In the genomic region with DNA sequence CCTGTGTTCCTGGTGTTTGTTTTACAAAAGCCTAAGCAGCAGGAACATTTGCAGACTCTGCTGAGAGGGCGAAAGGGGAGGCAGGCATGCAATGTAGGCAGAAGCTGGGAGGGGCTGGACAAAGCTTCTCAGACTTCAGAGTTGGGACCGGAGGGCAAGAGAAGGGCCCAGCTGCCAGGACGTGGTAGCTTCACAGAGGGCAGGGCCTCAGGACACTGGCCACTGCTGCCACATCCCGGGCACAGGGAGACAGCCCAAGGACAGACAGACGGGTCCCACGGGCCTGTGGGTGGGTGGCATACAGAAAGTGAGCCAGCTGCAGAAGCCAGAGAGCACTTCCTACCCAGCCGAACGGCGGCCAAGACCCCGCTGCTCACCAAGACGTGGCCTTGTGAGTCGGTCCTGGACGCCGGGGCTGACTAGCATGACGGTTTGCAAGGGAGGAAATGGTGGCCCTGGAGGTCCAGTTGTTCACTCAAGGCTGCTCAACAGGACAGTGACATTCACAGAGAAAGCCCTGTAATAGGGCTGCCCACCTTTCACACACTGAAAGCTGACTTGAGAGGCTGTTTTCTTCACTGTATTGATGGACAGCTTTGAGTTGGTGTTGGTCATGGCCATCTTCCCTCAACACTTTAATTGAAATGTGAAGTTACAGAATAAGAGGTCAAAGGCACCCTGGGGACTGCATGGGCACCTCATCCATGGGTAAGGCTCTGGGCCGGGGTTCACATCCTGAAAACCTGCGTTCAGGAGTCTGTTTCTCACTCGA, we compare ENCODE assay signal across 27 cellular contexts. TPM values are rescaled to one million over a fixed set of nuclear protein-coding genes. Genes with fewer than 3 reads are reported as not detected.
A peak's percentile ranks its signal among the peaks of the same experiment; 100 is the strongest.
DNase-seq lines count a peak whose midpoint lies in the region; ATAC-seq and TF ChIP-seq lines count a peak whose summit lies in the region.
"Had no signal": no experiment of that assay in that cellular context is flagged by ENCODE, and none has a peak within 500 bp of the region (broad histone marks: within the 10 kb centered on the region; RNA-seq: fewer than 3 reads in every experiment).

No MANE protein-coding gene starts in this region.

- H3K4ac ChIP-seq in trophoblast cell (ENCODE audit: low read depth, low read length) (no peak overlapping the region), H9 (ENCODE audit: low read depth, low read length) (no peak overlapping the region)

- H4K91ac ChIP-seq in trophoblast cell (ENCODE audit: low read depth, low read length) (peak overlapping the region; percentile 39), H9 (ENCODE audit: insufficient read length, low read depth, low read length) (no peak overlapping the region)

- H4K20me1 ChIP-seq in BLaER1 treated with 17β-estradiol and CSF1 and Interleukin-3, amounts not matched to agents 10 nM and 100 nM: no peaks in the 10 kb centered on the region
- no peaks in the 10 kb centered on the region for H4K20me1 ChIP-seq in H9 (ENCODE audit: control insufficient read depth, insufficient read depth, insufficient read length)
- H4K20me1 ChIP-seq: BLaER1 had no signal

- TF ChIP-seq CTCF in RWPE2 (IDR thresholded peaks at IDR 0.05; ENCODE audit: poor library complexity, severe bottlenecking) (no peak), H9 (conservative IDR thresholded peaks at IDR 0.05) (no peak)

- peaks cover 10 to 18% of the 10 kb centered on the region in 2 experiments for H3K4me1 Mint-ChIP-seq in H9
- H3K4me1 Mint-ChIP-seq: activated naive CD4-positive, alpha-beta T cell treated with anti-CD3 and anti-CD28 coated beads, Interleukin-2, amount 10 ng/mL, durations not matched to agents 7 days and 5 days had no signal

- H3K27ac ChIP-seq in BLaER1 treated with 17β-estradiol and CSF1 and Interleukin-3, amounts not matched to agents 10 nM and 100 nM: peak overlapping the region in 5 of 11 experiments; percentile 6 to 48 (median 44); a peak in 4 of 22 replicates
- H3K27ac ChIP-seq in RWPE2 (ENCODE audit: poor library complexity, severe bottlenecking) (no peak overlapping the region), trophoblast cell (ENCODE audit: low read depth, low read length) (no peak overlapping the region), H9 (ENCODE audit: insufficient read length, low read depth, low read length) (no peak overlapping the region)
- H3K27ac ChIP-seq: BLaER1, neutrophil, Peyer's patch, psoas muscle, SJSA1, thyroid gland had no signal

- no peak overlapping the region for H3K4me3 ChIP-seq in BLaER1 treated with 17β-estradiol and CSF1 and Interleukin-3, amounts not matched to agents 10 nM and 100 nM
- H3K4me3 ChIP-seq in RWPE2 (ENCODE audit: severe bottlenecking) (no peak overlapping the region), trophoblast cell (ENCODE audit: low read depth, low read length) (no peak overlapping the region)
- H3K4me3 ChIP-seq: BLaER1, MG63, Peyer's patch, psoas muscle, SJSA1, thyroid gland had no signal

- H2BK5ac ChIP-seq in trophoblast cell (ENCODE audit: low read depth, low read length, poor library complexity) (peak overlapping the region; percentile 18), H9 (ENCODE audit: insufficient read length, low read length) (no peak overlapping the region)

- H2BK20ac ChIP-seq in H9 (ENCODE audit: low read depth, low read length, poor library complexity, severe bottlenecking): no peak overlapping the region

- WGBS in trophoblast cell (ENCODE audit: extremely low coverage, insufficient coverage, insufficient read length): no CpG with 5 or more reads among the region's 18 CpGs
- no CpG with 5 or more reads among the region's 18 CpGs for WGBS in H9 (ENCODE audit: extremely low coverage, insufficient read length, low lambda C conversion rate)

- H3K27ac Mint-ChIP-seq in H9: 0 out of 7 replicates have a peak overlapping the region, but pooled peaks of 1 of the 3 experiments have one; percentile 34
- H3K27ac Mint-ChIP-seq: activated CD8-positive, alpha-beta T cell treated with anti-CD3 and anti-CD28 coated beads, Interleukin-2, amount 10 ng/mL, durations not matched to agents 7 days and 5 days; activated naive CD4-positive, alpha-beta T cell treated with anti-CD3 and anti-CD28 coated beads, Interleukin-2, amount 10 ng/mL, durations not matched to agents 7 days and 5 days; brain had no signal

- peaks cover 11 to 51% (median 38%) of the 10 kb centered on the region in 10 experiments; a peak in 19 of 20 replicates for H3K4me1 ChIP-seq in BLaER1 treated with 17β-estradiol and CSF1 and Interleukin-3, amounts not matched to agents 10 nM and 100 nM
- peaks cover 2% of the 10 kb centered on the region for H3K4me1 ChIP-seq in RWPE2 (ENCODE audit: insufficient read depth, poor library complexity, severe bottlenecking)
- peaks cover 6 to 10% of the 10 kb centered on the region in 2 experiments for H3K4me1 ChIP-seq in trophoblast cell (ENCODE audit: control insufficient read depth in 1 of 2, insufficient read depth in 2 of 2, low read length in 2 of 2)
- H3K4me1 ChIP-seq in H9 (ENCODE audit: insufficient read depth, low read length): 0 out of 2 replicates have a peak, but pooled peaks cover 2% of the 10 kb centered on the region
- H3K4me1 ChIP-seq: psoas muscle, thyroid gland had no signal

- H2AFZ ChIP-seq in trophoblast cell (ENCODE audit: insufficient read depth, low read length, poor library complexity) (no peak overlapping the region), H9 (ENCODE audit: low read length) (no peak overlapping the region)

- no peaks in the 10 kb centered on the region for H3K9me3 ChIP-seq in BLaER1 treated with 17β-estradiol and CSF1 and Interleukin-3, amounts not matched to agents 10 nM and 100 nM (replicated peaks in 1 of 11)
- H3K9me3 ChIP-seq in RWPE2 (ENCODE audit: severe bottlenecking): no peaks in the 10 kb centered on the region
- H3K9me3 ChIP-seq in trophoblast cell (ENCODE audit: insufficient read depth, low read depth, low read length): peaks cover 2% of the 10 kb centered on the region
- H3K9me3 ChIP-seq in H9 (ENCODE audit: control insufficient read depth, low read depth, low read length): no peaks in the 10 kb centered on the region
- H3K9me3 ChIP-seq: BLaER1, MG63, neutrophil, Peyer's patch, psoas muscle, SJSA1, thyroid gland had no signal

- H3K36me3 Mint-ChIP-seq in H9 (ENCODE audit: insufficient read depth in 1 of 3, low read depth in 3 of 3): no peaks in the 10 kb centered on the region
- H3K36me3 Mint-ChIP-seq: activated naive CD4-positive, alpha-beta T cell treated with anti-CD3 and anti-CD28 coated beads, Interleukin-2, amount 10 ng/mL, durations not matched to agents 7 days and 5 days; brain had no signal

- H2BK12ac ChIP-seq in trophoblast cell (ENCODE audit: low read length) (peak overlapping the region; percentile 59), H9 (ENCODE audit: insufficient read length, low read depth, low read length) (no peak overlapping the region)

- peak overlapping the region; percentile 37 for H3K14ac ChIP-seq in trophoblast cell (ENCODE audit: low read length)
- no peak overlapping the region for H3K14ac ChIP-seq in H9 (ENCODE audit: insufficient read depth, low read length)

- H3K9me3 Mint-ChIP-seq in H9: no peaks in the 10 kb centered on the region
- H3K9me3 Mint-ChIP-seq: activated naive CD4-positive, alpha-beta T cell treated with anti-CD3 and anti-CD28 coated beads, Interleukin-2, amount 10 ng/mL, durations not matched to agents 7 days and 5 days; activated T-cell treated with anti-CD3 and anti-CD28 coated beads, Interleukin-2, amount 50 U/mL, for 4 hours; brain had no signal

- H3K23ac ChIP-seq in trophoblast cell (ENCODE audit: low read length) (no peak overlapping the region), H9 (ENCODE audit: insufficient read length, low read depth, low read length) (no peak overlapping the region)

- peak overlapping the region; percentile 42 for H2AK5ac ChIP-seq in trophoblast cell (ENCODE audit: low read length)
- H2AK5ac ChIP-seq in H9 (ENCODE audit: insufficient read length, low read length): no peak overlapping the region

- H3K23me2 ChIP-seq in H9 (ENCODE audit: insufficient read length, low read depth, low read length, poor library complexity, severe bottlenecking): no peaks in the 10 kb centered on the region

- H2BK120ac ChIP-seq in trophoblast cell (ENCODE audit: insufficient read depth, low read length, poor library complexity) (peak overlapping the region; percentile 45), H9 (ENCODE audit: low read depth, low read length, poor library complexity, severe bottlenecking) (no peak overlapping the region)

- H3K79me1 ChIP-seq in trophoblast cell (ENCODE audit: low read length) (peaks cover 3% of the 10 kb centered on the region), H9 (ENCODE audit: insufficient read depth, low read depth, low read length, poor library complexity, severe bottlenecking) (no peaks in the 10 kb centered on the region)

- no peak overlapping the region for H2BK15ac ChIP-seq in H9 (ENCODE audit: low read depth, low read length)

- H4K8ac ChIP-seq in trophoblast cell (ENCODE audit: low read depth, low read length) (peak overlapping the region; percentile 45), H9 (replicated peaks; ENCODE audit: insufficient read length, low read depth, low read length) (no peak overlapping the region)

- peak overlapping the region; percentile 14 for H4K12ac ChIP-seq in trophoblast cell (ENCODE audit: low read depth, low read length)

- H3K4me3 Mint-ChIP-seq in H9: no peak overlapping the region
- H3K4me3 Mint-ChIP-seq: activated CD8-positive, alpha-beta T cell treated with anti-CD3 and anti-CD28 coated beads, Interleukin-2, amount 10 ng/mL, durations not matched to agents 7 days and 5 days; activated naive CD4-positive, alpha-beta T cell treated with anti-CD3 and anti-CD28 coated beads, Interleukin-2, amount 10 ng/mL, durations not matched to agents 7 days and 5 days; activated T-cell treated with anti-CD3 and anti-CD28 coated beads, Interleukin-2, amount 50 U/mL, for 4 hours; brain had no signal

- peaks cover 1% of the 10 kb centered on the region; the same call in 1 of the 2 replicates for H3K27me3 Mint-ChIP-seq in H9 (ENCODE audit: low read depth)
- H3K27me3 Mint-ChIP-seq: brain had no signal

- H3K18ac ChIP-seq in trophoblast cell (ENCODE audit: low read length): no peak overlapping the region
- no peak overlapping the region for H3K18ac ChIP-seq in H9 (ENCODE audit: insufficient read length, low read depth, low read length)

- no peak for ATAC-seq in RWPE2 (ENCODE audit: low read depth)
- ATAC-seq: activated CD4-positive, CD25-positive, alpha-beta regulatory T cell treated with anti-CD3 and anti-CD28 coated beads, Interleukin-2, amount 50 U/mL, for 24 hours; activated CD8-positive, alpha-beta T cell treated with anti-CD3 and anti-CD28 coated beads, Interleukin-2, amount 10 ng/mL, durations not matched to agents 7 days and 5 days; activated T-cell treated with anti-CD3 and anti-CD28 coated beads, Interleukin-2, amount 50 U/mL, for 4 hours; psoas muscle; stimulated activated naive CD8-positive, alpha-beta T cell treated with anti-CD3 and anti-CD28 coated beads, Interleukin-15, Interleukin-2, amounts not matched to agents 100 U/mL and 50 U/mL, for 24 hours had no signal

- no peak overlapping the region for H3K56ac ChIP-seq in H9 (ENCODE audit: insufficient read length, low read depth, low read length)

- peak overlapping the region in 3 of 11 experiments; percentile 13 to 40 (median 24); a peak in 4 of 22 replicates for H3K9ac ChIP-seq in BLaER1 treated with 17β-estradiol and CSF1 and Interleukin-3, amounts not matched to agents 10 nM and 100 nM
- H3K9ac ChIP-seq in trophoblast cell (ENCODE audit: low read length) (no peak overlapping the region), H9 (ENCODE audit: extremely low read depth, insufficient read length, low read length) (no peak overlapping the region)
- H3K9ac ChIP-seq: BLaER1 had no signal

- peak overlapping the region in 8 of 11 experiments; percentile 20 to 54 (median 44); a peak in 12 of 22 replicates for H3K4me2 ChIP-seq in BLaER1 treated with 17β-estradiol and CSF1 and Interleukin-3, amounts not matched to agents 10 nM and 100 nM
- H3K4me2 ChIP-seq in trophoblast cell (ENCODE audit: low read length): no peak overlapping the region
- no peak overlapping the region for H3K4me2 ChIP-seq in H9 (ENCODE audit: insufficient read depth, insufficient read length, low read length)
- H3K4me2 ChIP-seq: BLaER1 had no signal

- H3K79me2 ChIP-seq in trophoblast cell (ENCODE audit: control insufficient read depth, insufficient read depth, low read length, poor library complexity): no peaks in the 10 kb centered on the region
- H3K79me2 ChIP-seq in H9 (ENCODE audit: insufficient read depth, low read length): no peaks in the 10 kb centered on the region

- no peak overlapping the region for H3T11ph ChIP-seq in H9 (ENCODE audit: low read length)

- H3K27me3 ChIP-seq in BLaER1 treated with 17β-estradiol and CSF1 and Interleukin-3, amounts not matched to agents 10 nM and 100 nM: no peaks in the 10 kb centered on the region
- H3K27me3 ChIP-seq in RWPE2 (ENCODE audit: insufficient read depth, poor library complexity, severe bottlenecking): no peaks in the 10 kb centered on the region
- H3K27me3 ChIP-seq in trophoblast cell (ENCODE audit: insufficient read depth, low read length): no peaks in the 10 kb centered on the region
- no peaks in the 10 kb centered on the region for H3K27me3 ChIP-seq in H9 (ENCODE audit: insufficient read depth, low read length)
- H3K27me3 ChIP-seq: BLaER1, MG63, Peyer's patch, SJSA1, thyroid gland had no signal

- DNase-seq in RWPE2 (ENCODE audit: low spot score): peak; percentile 56
- DNase-seq in iPS-NIHi7 (ENCODE audit: extremely low spot score): peak; percentile 8
- DNase-seq in trophoblast cell: no peak
- DNase-seq in dermis blood vessel endothelial cell: no peak
- no peak for DNase-seq in H9
- no peak for DNase-seq in epidermal melanocyte (ENCODE audit: insufficient read length, low spot score)
- DNase-seq: activated CD8-positive, alpha-beta T cell treated with anti-CD3 and anti-CD28 coated beads, Interleukin-2, amount 10 ng/mL, durations not matched to agents 7 days and 5 days; activated naive CD4-positive, alpha-beta T cell treated with anti-CD3 and anti-CD28 coated beads, Interleukin-2, amount 10 ng/mL, durations not matched to agents 7 days and 5 days; activated T-cell treated with anti-CD3 and anti-CD28 coated beads, Interleukin-2, amount 50 U/mL, for 4 hours; effector memory CD4-positive, alpha-beta T cell; foreskin fibroblast; KBM-7; mesenchymal stem cell; MG63; NCI-H2029; NCI-H526; Peyer's patch; psoas muscle; stimulated activated CD4-positive, alpha-beta T cell treated with anti-CD3 and anti-CD28 coated beads, Interleukin-15, amount 100 ng/mL, for 24 hours; stimulated activated naive CD8-positive, alpha-beta T cell treated with anti-CD3 and anti-CD28 coated beads, Interleukin-15, Interleukin-2, amounts not matched to agents 100 U/mL and 50 U/mL, for 24 hours; thyroid gland had no signal

- H4K5ac ChIP-seq in H9 (ENCODE audit: insufficient read length, low read depth, low read length): no peak overlapping the region

- H3K36me3 ChIP-seq in BLaER1 treated with 17β-estradiol and CSF1 and Interleukin-3, amounts not matched to agents 10 nM and 100 nM: no peaks in the 10 kb centered on the region
- H3K36me3 ChIP-seq in RWPE2 (ENCODE audit: low read depth) (no peaks in the 10 kb centered on the region), trophoblast cell (ENCODE audit: control insufficient read depth in 1 of 2, insufficient read depth in 2 of 2, low read length in 2 of 2) (no peaks in the 10 kb centered on the region)
- H3K36me3 ChIP-seq: BLaER1, neutrophil, Peyer's patch, SJSA1, thyroid gland had no signal

RNA-seq across cellular contexts. Expression of a gene that starts 23.7 kb away (rescaled TPM):
- polyA plus RNA-seq in trophoblast cell (2013): 59.9 and 61.4 TPM in 2 replicates
- total RNA-seq in dermis blood vessel endothelial cell (49.5 and 122 TPM in 2 replicates), H9 (2021) (109 and 111 TPM in 2 replicates)

Comparison
In these comparisons a context has a peak if more than half of its experiments do, and no peak if none do; other contexts are left out.
1. H3K4me2 ChIP-seq: peak in BLaER1 treated with 17β-estradiol and CSF1 and Interleukin-3, amounts not matched to agents 10 nM and 100 nM (8 of 11); none in trophoblast cell (single experiment) and H9 (single experiment).
2. DNase-seq: peak in RWPE2 (single experiment) and iPS-NIHi7 (single experiment); none in trophoblast cell (0 of 2), dermis blood vessel endothelial cell (single experiment), H9 (single experiment) and epidermal melanocyte (single experiment).